ENCODE assay signal across 8 cellular contexts in the genomic region with DNA sequence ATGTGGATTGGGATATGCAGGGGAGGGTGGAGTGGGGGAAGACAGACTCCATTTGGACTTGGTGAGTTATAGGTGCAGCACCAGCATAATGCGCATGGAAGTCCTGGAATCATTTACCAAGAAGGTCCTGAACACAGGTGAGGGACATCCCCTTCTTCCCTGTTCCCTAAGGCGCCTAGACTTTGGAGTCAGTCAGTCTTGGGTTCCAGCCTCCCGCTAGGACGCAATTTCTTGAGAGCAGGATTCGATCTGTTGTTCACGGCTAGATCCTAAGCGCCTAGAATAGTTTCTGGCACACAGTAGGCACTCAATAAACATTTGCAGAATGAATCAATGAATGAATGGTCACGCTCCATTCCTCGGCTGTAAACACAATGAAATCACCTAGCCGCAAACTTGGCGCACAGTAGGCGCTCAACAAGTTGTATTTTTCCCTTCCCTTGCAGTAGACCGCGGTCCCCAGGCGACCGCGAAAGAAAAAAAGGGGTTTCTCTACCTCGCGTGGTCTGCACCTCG. TPM values are rescaled to one million over a fixed set of nuclear protein-coding genes. Genes with fewer than 3 reads are reported as not detected.
DNase-seq lines count a peak whose midpoint lies in the region; ATAC-seq and TF ChIP-seq lines count a peak whose summit lies in the region.

No MANE protein-coding gene starts in this region.

- DNase-seq in GM12864 (ENCODE audit: low read depth) (no peak), esophagus muscularis mucosa (ENCODE audit: extremely low spot score) (no peak), retinal pigment epithelial cell (ENCODE audit: low read depth) (no peak), NCI-H2081 treated with DMSO at 0.1 percent for 48 hours (lab: John Stamatoyannopoulos, UW) (no peak), NCI-H1930 (lab: John Stamatoyannopoulos, UW) (no peak), NCI-H524 treated with DMSO at 0.1 percent for 48 hours (lab: John Stamatoyannopoulos, UW) (no peak)

- H3F3A ChIP-seq in OCI-LY1 (ENCODE audit: insufficient read depth, low read length), result no peaks in the 10 kb centered on the region

- no peaks in the 10 kb centered on the region for H3K79me2 ChIP-seq in OCI-LY1 (ENCODE audit: insufficient read depth, low read length)

- no peak for TF ChIP-seq EP300 in esophagus muscularis mucosa (IDR thresholded peaks at IDR 0.05)

- H3K4me1 ChIP-seq in OCI-LY1 (ENCODE audit: insufficient read depth, low read length, severe bottlenecking) (peaks cover 4% of the 10 kb centered on the region), esophagus muscularis mucosa (peaks cover 20 to 43% (median 32%) of the 10 kb centered on the region in 4 donors)

- H3K9me2 ChIP-seq in OCI-LY1 (ENCODE audit: low read depth, low read length), result no peaks in the 10 kb centered on the region

- H2AFZ ChIP-seq in OCI-LY1 (ENCODE audit: low read length), result no peak overlapping the region

- no peaks in the 10 kb centered on the region for H3K27me3 ChIP-seq in OCI-LY1 (ENCODE audit: insufficient read depth, low read length)
- no peaks in the 10 kb centered on the region for H3K27me3 ChIP-seq in esophagus muscularis mucosa

- H3K27ac ChIP-seq in OCI-LY1 (ENCODE audit: low read depth, low read length, poor library complexity, severe bottlenecking) (no peak overlapping the region), esophagus muscularis mucosa (replicated peaks in 1 of 4) (peak overlapping the region; percentile 90 to 97 (median 92))

- no peak overlapping the region for H3K9ac ChIP-seq in OCI-LY1 (ENCODE audit: low read length)

- TF ChIP-seq POLR2A in esophagus muscularis mucosa (IDR thresholded peaks at IDR 0.05; ENCODE audit: low read depth), result no peak

- intact Hi-C loops in esophagus muscularis mucosa (cut with DNase I), result loop anchor here (5.0 kb wide), 1 partner anchor 80 kb away; no protein-coding TSS in a partner anchor

- H3K9me3 ChIP-seq in OCI-LY1 (ENCODE audit: low read length), result no peaks in the 10 kb centered on the region
- no peaks in the 10 kb centered on the region for H3K9me3 ChIP-seq in esophagus muscularis mucosa

- H4K20me1 ChIP-seq in OCI-LY1 (ENCODE audit: insufficient read depth, low read length), result no peaks in the 10 kb centered on the region

- no peak for ATAC-seq in HG02610 (IDR thresholded peaks at IDR 0.05; ENCODE audit: unreplicated experiment)

- 18% methylated on average over 16 of the region's 20 CpGs for WGBS in esophagus muscularis mucosa

- H3K4me2 ChIP-seq in OCI-LY1 (ENCODE audit: low read length), result peak overlapping the region; percentile 64

- no peaks in the 10 kb centered on the region for H3K36me3 ChIP-seq in OCI-LY1 (ENCODE audit: insufficient read depth, low read length)
- H3K36me3 ChIP-seq in esophagus muscularis mucosa, result no peaks in the 10 kb centered on the region

- TF ChIP-seq CTCF in GM12864 (IDR thresholded peaks at IDR 0.05; ENCODE audit: low read depth, low read length, missing control alignments) (no peak), OCI-LY1 (IDR thresholded peaks at IDR 0.05; ENCODE audit: low read length) (no peak), esophagus muscularis mucosa (IDR thresholded peaks at IDR 0.05) (no peak), retinal pigment epithelial cell (conservative IDR thresholded peaks at IDR 0.05; ENCODE audit: low read depth, low read length) (no peak)

- H3K4me3 ChIP-seq in GM12864 (ENCODE audit: low read depth, low read length) (peak overlapping the region; percentile 89), OCI-LY1 (ENCODE audit: low read depth, low read length, poor library complexity, severe bottlenecking) (peak overlapping the region; percentile 61), esophagus muscularis mucosa (peak overlapping the region; percentile 91 to 94 (median 94)), retinal pigment epithelial cell (ENCODE audit: low read length) (peak overlapping the region; percentile 65)

RNA-seq across cellular contexts. Expression of gene AK4, which starts 1.0 kb away (rescaled TPM):
- total RNA-seq in esophagus muscularis mucosa, result 10 to 100 TPM; 41.1 to 66.0 (median 51.2) TPM
